In the genomic region with DNA sequence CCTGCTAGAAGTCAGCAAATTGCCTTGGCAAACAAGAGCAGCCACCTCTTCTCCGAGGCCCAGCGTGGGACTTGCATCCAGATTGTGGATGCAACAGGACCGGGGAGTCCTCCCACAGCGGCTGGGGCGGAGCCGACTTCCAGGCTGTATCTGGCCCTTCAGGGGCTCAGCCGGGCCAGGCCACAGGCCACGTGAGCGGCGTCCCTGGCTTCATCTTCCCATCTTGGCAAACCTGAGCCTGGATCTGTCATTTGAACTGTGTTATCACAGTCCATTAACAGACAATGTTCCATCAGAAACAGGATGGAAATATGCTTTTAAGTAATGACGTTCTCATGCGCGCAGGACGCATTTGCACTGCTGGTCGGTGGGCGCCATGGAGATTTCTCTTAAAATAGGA, we compare ENCODE assay signal across 24 cellular contexts.
"Had no signal": no experiment of that assay in that cellular context is flagged by ENCODE, and none has a peak within 500 bp of the region (broad histone marks: within the 10 kb centered on the region; RNA-seq: fewer than 3 reads in every experiment).

No MANE protein-coding gene starts in this region.

- H3K36me3 Mint-ChIP-seq: activated CD4-positive, alpha-beta memory T cell treated with anti-CD3 and anti-CD28 coated beads for 36 hours; activated CD8-positive, alpha-beta memory T cell treated with anti-CD3 and anti-CD28 coated beads, Interleukin-2, amount 10 ng/mL, durations not matched to agents 7 days and 5 days; immature natural killer cell; stimulated activated effector memory CD8-positive, alpha-beta T cell treated with anti-CD3 and anti-CD28 coated beads, Interleukin-12 subunit alpha, Interleukin-12 subunit beta, amount 100 ng/mL, for 72 hours had no signal

- H3K4me3 ChIP-seq: mucosa of descending colon, stomach, transverse colon had no signal

- H3K4me1 Mint-ChIP-seq: activated B cell treated with CpG ODN at 0.5 μM for 24 hours; activated CD4-positive, alpha-beta T cell treated with anti-CD3 and anti-CD28 coated beads for 36 hours; activated CD8-positive, alpha-beta memory T cell treated with anti-CD3 and anti-CD28 coated beads, Interleukin-2, amount 10 ng/mL, durations not matched to agents 7 days and 5 days; activated naive CD8-positive, alpha-beta T cell treated with anti-CD3 and anti-CD28 coated beads, Interleukin-2, amount 50 U/mL, for 24 hours; immature natural killer cell; stimulated activated effector memory CD8-positive, alpha-beta T cell treated with anti-CD3 and anti-CD28 coated beads, Interleukin-12 subunit alpha, Interleukin-12 subunit beta, amount 100 ng/mL, for 72 hours had no signal

- H3K27me3 Mint-ChIP-seq: activated B cell treated with CpG ODN at 0.5 μM for 24 hours; activated CD4-positive, alpha-beta memory T cell treated with anti-CD3 and anti-CD28 coated beads for 36 hours; activated CD4-positive, alpha-beta T cell treated with anti-CD3 and anti-CD28 coated beads for 36 hours; activated CD8-positive, alpha-beta memory T cell treated with anti-CD3 and anti-CD28 coated beads, Interleukin-2, amount 10 ng/mL, durations not matched to agents 7 days and 5 days; activated naive CD8-positive, alpha-beta T cell treated with anti-CD3 and anti-CD28 coated beads, Interleukin-2, amount 50 U/mL, for 24 hours had no signal

- H3K27ac ChIP-seq: foreskin keratinocyte, stomach, transverse colon had no signal

- DNase-seq: activated B cell treated with CpG ODN at 0.5 μM for 24 hours; activated CD4-positive, alpha-beta memory T cell treated with anti-CD3 and anti-CD28 coated beads for 36 hours; activated CD4-positive, alpha-beta T cell treated with anti-CD3 and anti-CD28 coated beads for 36 hours; activated CD8-positive, alpha-beta memory T cell treated with anti-CD3 and anti-CD28 coated beads, Interleukin-2, amount 10 ng/mL, durations not matched to agents 7 days and 5 days; activated gamma-delta T cell; activated naive CD4-positive, alpha-beta T cell treated with anti-CD3 and anti-CD28 coated beads, Interleukin-2, amount 50 U/mL, for 16 hours; activated naive CD8-positive, alpha-beta T cell treated with anti-CD3 and anti-CD28 coated beads, Interleukin-2, amount 50 U/mL, for 24 hours; dermis blood vessel endothelial cell; effector CD8-positive, alpha-beta T cell; foreskin keratinocyte; immature natural killer cell; kidney glomerular epithelial cell; mesendoderm; mucosa of descending colon; nephron progenitor cell; occipital lobe; retina; stimulated activated CD4-positive, alpha-beta T cell treated with anti-CD3 and anti-CD28 coated beads, Interleukin-12 subunit alpha, Interleukin-12 subunit beta, amount 100 ng/mL, for 4 hours; stomach; T1000; transverse colon had no signal

- H3K27ac Mint-ChIP-seq: activated B cell treated with CpG ODN at 0.5 μM for 24 hours; activated CD4-positive, alpha-beta memory T cell treated with anti-CD3 and anti-CD28 coated beads for 36 hours; activated CD4-positive, alpha-beta T cell treated with anti-CD3 and anti-CD28 coated beads for 36 hours; activated CD8-positive, alpha-beta memory T cell treated with anti-CD3 and anti-CD28 coated beads, Interleukin-2, amount 10 ng/mL, durations not matched to agents 7 days and 5 days; activated naive CD8-positive, alpha-beta T cell treated with anti-CD3 and anti-CD28 coated beads, Interleukin-2, amount 50 U/mL, for 24 hours; activated T-helper 1 cell treated with anti-CD3 and anti-CD28 coated beads, Interleukin-12 subunit alpha, Interleukin-12 subunit beta, Interleukin-2, Interleukin-4 antibody, amounts not matched to agents 30 ng/mL and 10 ng/mL and 1 ng/mL, durations not matched to agents 14 hours and 24 hours and 36 hours; immature natural killer cell; nephron progenitor cell; stimulated activated effector memory CD8-positive, alpha-beta T cell treated with anti-CD3 and anti-CD28 coated beads, Interleukin-12 subunit alpha, Interleukin-12 subunit beta, amount 100 ng/mL, for 72 hours; T-helper 1 cell treated with Interleukin-12 subunit alpha and Interleukin-12 subunit beta and Interleukin-4 antibody, amounts not matched to agents 30 μg/mL and 1 μg/mL, for 36 hours had no signal

- ATAC-seq: activated CD4-positive, alpha-beta T cell treated with anti-CD3 and anti-CD28 coated beads for 36 hours; activated CD8-positive, alpha-beta memory T cell treated with anti-CD3 and anti-CD28 coated beads, Interleukin-2, amount 10 ng/mL, durations not matched to agents 7 days and 5 days; activated naive CD8-positive, alpha-beta T cell treated with anti-CD3 and anti-CD28 coated beads, Interleukin-2, amount 50 U/mL, for 24 hours; foreskin keratinocyte; mucosa of descending colon; stimulated activated effector memory CD8-positive, alpha-beta T cell treated with anti-CD3 and anti-CD28 coated beads, Interleukin-12 subunit alpha, Interleukin-12 subunit beta, amount 100 ng/mL, for 72 hours had no signal

- H3K36me3 ChIP-seq: stomach, transverse colon had no signal

- H3K4me3 Mint-ChIP-seq: activated B cell treated with CpG ODN at 0.5 μM for 24 hours; activated CD4-positive, alpha-beta memory T cell treated with anti-CD3 and anti-CD28 coated beads for 36 hours; activated CD4-positive, alpha-beta T cell treated with anti-CD3 and anti-CD28 coated beads for 36 hours; activated CD8-positive, alpha-beta memory T cell treated with anti-CD3 and anti-CD28 coated beads, Interleukin-2, amount 10 ng/mL, durations not matched to agents 7 days and 5 days; activated naive CD8-positive, alpha-beta T cell treated with anti-CD3 and anti-CD28 coated beads, Interleukin-2, amount 50 U/mL, for 24 hours; activated T-helper 1 cell treated with anti-CD3 and anti-CD28 coated beads, Interleukin-12 subunit alpha, Interleukin-12 subunit beta, Interleukin-2, Interleukin-4 antibody, amounts not matched to agents 30 ng/mL and 10 ng/mL and 1 ng/mL, durations not matched to agents 14 hours and 24 hours and 36 hours; immature natural killer cell; nephron progenitor cell; stimulated activated effector memory CD8-positive, alpha-beta T cell treated with anti-CD3 and anti-CD28 coated beads, Interleukin-12 subunit alpha, Interleukin-12 subunit beta, amount 100 ng/mL, for 72 hours; T-helper 1 cell treated with Interleukin-12 subunit alpha and Interleukin-12 subunit beta and Interleukin-4 antibody, amounts not matched to agents 30 μg/mL and 1 μg/mL, for 36 hours had no signal

- H3K4me1 ChIP-seq: foreskin keratinocyte, stomach, transverse colon had no signal

- H3K9me3 ChIP-seq: transverse colon had no signal

- H3K27me3 ChIP-seq: foreskin keratinocyte, stomach, transverse colon had no signal
